In the genomic region with DNA sequence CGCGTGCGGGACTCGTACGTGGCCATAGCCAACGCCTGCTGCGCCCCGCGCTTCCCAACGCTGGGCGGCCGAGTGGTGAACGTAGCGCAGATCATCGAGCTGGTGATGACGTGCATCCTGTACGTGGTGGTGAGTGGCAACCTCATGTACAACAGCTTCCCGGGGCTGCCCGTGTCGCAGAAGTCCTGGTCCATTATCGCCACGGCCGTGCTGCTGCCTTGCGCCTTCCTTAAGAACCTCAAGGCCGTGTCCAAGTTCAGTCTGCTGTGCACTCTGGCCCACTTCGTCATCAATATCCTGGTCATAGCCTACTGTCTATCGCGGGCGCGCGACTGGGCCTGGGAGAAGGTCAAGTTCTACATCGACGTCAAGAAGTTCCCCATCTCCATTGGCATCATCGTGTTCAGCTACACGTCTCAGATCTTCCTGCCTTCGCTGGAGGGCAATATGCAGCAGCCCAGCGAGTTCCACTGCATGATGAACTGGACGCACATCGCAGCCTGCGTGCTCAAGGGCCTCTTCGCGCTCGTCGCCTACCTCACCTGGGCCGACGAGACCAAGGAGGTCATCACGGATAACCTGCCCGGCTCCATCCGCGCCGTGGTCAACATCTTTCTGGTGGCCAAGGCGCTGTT, we compare ENCODE assay signal across 11 cellular contexts. TPM values are rescaled to one million over a fixed set of nuclear protein-coding genes. Genes with fewer than 3 reads are reported as not detected.
A peak's percentile ranks its signal among the peaks of the same experiment; 100 is the strongest.
DNase-seq lines count a peak whose midpoint lies in the region; ATAC-seq and TF ChIP-seq lines count a peak whose summit lies in the region.
"Had no signal": no experiment of that assay in that cellular context is flagged by ENCODE, and none has a peak within 500 bp of the region (broad histone marks: within the 10 kb centered on the region; RNA-seq: fewer than 3 reads in every experiment).

No MANE protein-coding gene starts in this region.

- in situ Hi-C loops in IMR-90 (cut with MboI; ENCODE audit: low sequenced_read_pairs) = loop anchor here (25.0 kb wide), 2 partner anchors 110 to 265 kb away; partner anchors contain the start of gene RALGAPB

- H2AK9ac ChIP-seq in IMR-90 (replicated peaks; ENCODE audit: low read depth, low read length, poor library complexity) = no peak overlapping the region

- peaks cover 8% of the 10 kb centered on the region for H3F3A ChIP-seq in neural cell (ENCODE audit: insufficient read depth, low read length, poor library complexity, severe bottlenecking)

- H3K27me3 ChIP-seq in IMR-90 (ENCODE audit: control insufficient read depth, insufficient read depth, low read length) (peaks cover 89% of the 10 kb centered on the region), neural cell (ENCODE audit: insufficient read depth, low read depth, low read length) (peaks cover 47% of the 10 kb centered on the region)

- H3K9me2 ChIP-seq in neural cell (ENCODE audit: insufficient read depth, low read length) = no peaks in the 10 kb centered on the region

- no peak overlapping the region for H2BK15ac ChIP-seq in IMR-90 (ENCODE audit: low read depth, low read length)

- no peak overlapping the region for H2BK5ac ChIP-seq in IMR-90 (ENCODE audit: low read depth, low read length, poor library complexity, severe bottlenecking)

- no peak overlapping the region for H2BK120ac ChIP-seq in IMR-90 (ENCODE audit: low read depth, low read length)

- H3K27ac Mint-ChIP-seq in chondrocyte (ENCODE audit: unreplicated experiment) = no peak overlapping the region
- H3K27ac Mint-ChIP-seq: HFFc6 had no signal

- intact Hi-C loops in IMR-90 (cut with micrococcal nuclease) = no loop called here

- H3K18ac ChIP-seq in IMR-90 (ENCODE audit: low read depth, low read length) = no peak overlapping the region

- H3K4me2 ChIP-seq in IMR-90 (ENCODE audit: low read depth, low read length) (no peak overlapping the region), neural cell (ENCODE audit: low read length) (peak overlapping the region; percentile 94)

- no peak overlapping the region for H3K4me3 Mint-ChIP-seq in chondrocyte (ENCODE audit: unreplicated experiment)
- H3K4me3 Mint-ChIP-seq: HFFc6 had no signal

- TF ChIP-seq POLR2A in IMR-90 (IDR thresholded peaks at IDR 0.05; ENCODE audit: low read depth, low read length) = no peak

- no peak overlapping the region for H3K4ac ChIP-seq in IMR-90 (ENCODE audit: low read depth, low read length)

- H3K4me1 ChIP-seq in IMR-90 (ENCODE audit: control insufficient read depth, insufficient read depth, low read length) = no peaks in the 10 kb centered on the region; the same call in 1 of the 2 replicates

- CTCF ChIA-PET in IMR-90 (lab: Yijun Ruan, JAX) = no interaction called here

- no TSS peak for BruUV-seq in IMR-90 (replicated peaks; lab: Mats Ljungman, UMichigan)

- H3K23ac ChIP-seq in IMR-90 (ENCODE audit: low read depth, low read length) = no peak overlapping the region

- no peak overlapping the region for H4K91ac ChIP-seq in IMR-90 (ENCODE audit: insufficient read depth, low read depth, low read length)

- H2AK5ac ChIP-seq in IMR-90 (ENCODE audit: low read depth, low read length) = no peak overlapping the region

- H3K4me3 ChIP-seq in IMR-90 (ENCODE audit: insufficient read depth, low read depth, low read length) = no peak overlapping the region
- H3K4me3 ChIP-seq in neural cell (ENCODE audit: low read length) = peak overlapping the region; percentile 99

- H3K36me3 ChIP-seq in IMR-90 (ENCODE audit: control insufficient read depth, insufficient read depth, low read length) (no peaks in the 10 kb centered on the region), neural cell (ENCODE audit: insufficient read depth, low read length) (no peaks in the 10 kb centered on the region)

- TF ChIP-seq CTCF in IMR-90 (conservative IDR thresholded peaks at IDR 0.05; ENCODE audit: low read depth, low read length) = no peak
- TF ChIP-seq CTCF in chondrocyte (IDR thresholded peaks at IDR 0.05) = peak; percentile 12
- TF ChIP-seq CTCF in neural cell (IDR thresholded peaks at IDR 0.05; ENCODE audit: poor library complexity, severe bottlenecking) = no peak

- DNase-seq in Daoy (ENCODE audit: low read depth) (peak; percentile 7), IMR-90 (no peak), chondrocyte (ENCODE audit: low spot score) (no peak), amygdala (lab: John Stamatoyannopoulos, UW) (no peak)
- DNase-seq: cerebellar nuclear complex, HFFc6, PC-3 had no signal

- dilution Hi-C loops in IMR-90 (cut with HindIII; ENCODE audit: low sequenced_read_pairs, unreplicated experiment) = no loop called here

- H4K20me1 ChIP-seq in IMR-90 (ENCODE audit: insufficient read depth, low read length) (peaks cover 12% of the 10 kb centered on the region), neural cell (ENCODE audit: insufficient read depth) (no peaks in the 10 kb centered on the region)

- H4K8ac ChIP-seq in IMR-90 (ENCODE audit: low read depth in 2 of 2, low read length in 2 of 2) = no peak overlapping the region

- H4K5ac ChIP-seq in IMR-90 (ENCODE audit: low read depth, low read length) = no peak overlapping the region

- H3K9ac ChIP-seq in IMR-90 (ENCODE audit: low read depth, low read length) = no peak overlapping the region
- H3K9ac ChIP-seq in neural cell (ENCODE audit: low read length) = peak overlapping the region; percentile 100

- H2AFZ ChIP-seq in IMR-90 (replicated peaks; ENCODE audit: low read length, poor library complexity) = peak overlapping the region; percentile 61
- no peak overlapping the region for H2AFZ ChIP-seq in neural cell (ENCODE audit: low read depth, low read length)

- no peaks in the 10 kb centered on the region for H3K79me1 ChIP-seq in IMR-90 (ENCODE audit: low read depth in 1 of 2, low read length in 2 of 2)

- H3K9me3 ChIP-seq in IMR-90 (ENCODE audit: control insufficient read depth, insufficient read depth, low read length) (peaks cover 10% of the 10 kb centered on the region; the same call in 1 of the 2 replicates), neural cell (ENCODE audit: low read length) (no peaks in the 10 kb centered on the region)

- peaks cover 86% of the 10 kb centered on the region for H3K27me3 Mint-ChIP-seq in chondrocyte (ENCODE audit: low read depth)

- no peak for TF ChIP-seq RAD21 in IMR-90 (IDR thresholded peaks at IDR 0.05; ENCODE audit: low read length)
- TF ChIP-seq RAD21 in neural cell (conservative IDR thresholded peaks at IDR 0.05) = no peak

- no peak for TF ChIP-seq EP300 in neural cell (conservative IDR thresholded peaks at IDR 0.05; ENCODE audit: poor library complexity, severe bottlenecking)

- WGBS in IMR-90 (ENCODE audit: extremely low coverage in 2 of 2, insufficient read length in 1 of 2), 2 experiments = 7% methylated on average over 50 of the region's 52 CpGs; no CpG with 5 or more reads in 1 of the 2 experiments

- ATAC-seq in IMR-90 (ENCODE audit: low read depth) (no peak), GM18868 (IDR thresholded peaks at IDR 0.05; ENCODE audit: unreplicated experiment) (no peak), GM21390 (IDR thresholded peaks at IDR 0.05; ENCODE audit: unreplicated experiment) (no peak)
- ATAC-seq: PC-3 had no signal

- H3K27ac ChIP-seq in IMR-90 (ENCODE audit: insufficient read depth, low read length) (no peak overlapping the region), neural cell (ENCODE audit: low read length) (peak overlapping the region; percentile 99)

- H3K4me1 Mint-ChIP-seq in chondrocyte (ENCODE audit: low read depth) = peaks cover 31% of the 10 kb centered on the region

- H3K9me1 ChIP-seq in IMR-90 (ENCODE audit: insufficient read depth, low read length) = no peaks in the 10 kb centered on the region; the same call in 1 of the 2 replicates

- POLR2A ChIA-PET in IMR-90 (lab: Charles Lee; ENCODE audit: unreplicated experiment) = no interaction called here

- H3K14ac ChIP-seq in IMR-90 (replicated peaks; ENCODE audit: low read depth, low read length) = no peak overlapping the region

- peaks cover 13% of the 10 kb centered on the region for H3K36me3 Mint-ChIP-seq in chondrocyte (ENCODE audit: low read depth)

- H2BK20ac ChIP-seq in IMR-90 (ENCODE audit: low read depth, low read length) = no peak overlapping the region

- no peaks in the 10 kb centered on the region for H3K9me3 Mint-ChIP-seq in chondrocyte (ENCODE audit: low read depth)

- H3K79me2 ChIP-seq in neural cell (replicated peaks; ENCODE audit: insufficient read depth, low read length) = peaks cover 84% of the 10 kb centered on the region

- no peak overlapping the region for H3K56ac ChIP-seq in IMR-90 (ENCODE audit: extremely low read depth, insufficient read depth, low read length)

TF ChIP-seq in IMR-90, 13 proteins besides CTCF, POLR2A, EP300 and RAD21:
- TF ChIP-seq SMC3 (IDR thresholded peaks at IDR 0.05; ENCODE audit: low read depth, low read length) = no peak

TF ChIP-seq in neural cell, 6 proteins besides CTCF, POLR2A, EP300 and RAD21 (continues in another document):
- TF ChIP-seq TAF1 (IDR thresholded peaks at IDR 0.05; ENCODE audit: low read depth) (no peak), MXI1 (conservative IDR thresholded peaks at IDR 0.05; ENCODE audit: poor library complexity, severe bottlenecking) (no peak), POLR2AphosphoS5 (IDR thresholded peaks at IDR 0.05) (no peak), EZH2 (IDR thresholded peaks at IDR 0.05; ENCODE audit: borderline replicate concordance, insufficient read depth, low read length, poor library complexity, severe bottlenecking) (no peak)

RNA-seq across cellular contexts. Expression of gene SLC32A1, which starts 3.4 kb away (rescaled TPM):
- not detected in 2 replicates for total RNA-seq in Daoy (2014; rRNA removed; shearing (Covaris generic))
- total RNA-seq in IMR-90 (2012; rRNA removed) (not detected in 2 replicates), chondrocyte (not detected in 3 replicates)
- polyA plus RNA-seq in IMR-90 (2012; rRNA removed) (not detected in 2 replicates), neural cell (36.2 and 40.0 TPM in 2 replicates)
- not detected in 2 replicates for polyA plus RNA-seq in IMR-90 (2012; cell fraction: cytosol; rRNA removed)
- polyA plus RNA-seq in IMR-90 (2012; cell fraction: nucleus; rRNA removed; ENCODE audit: low replicate concordance) = not detected in 2 replicates
- 48.9 and 62.8 TPM in 2 replicates for polyA minus RNA-seq in neural cell
- total RNA-seq: HFFc6; PC-3; T-helper 2 cell treated with Interferon-gamma antibody and Interleukin-4, amounts not matched to agents 100 ng/mL and 5 ng/mL, for 36 hours had no signal

RNA-seq across cellular contexts. Expression of gene ACTR5, which starts 20.5 kb away (rescaled TPM):
- total RNA-seq in Daoy (2014; rRNA removed; shearing (Covaris generic)) = 13.3 and 14.9 TPM in 2 replicates
- total RNA-seq in IMR-90 (2012; rRNA removed) = 5.3 and 6.6 TPM in 2 replicates
- polyA plus RNA-seq in IMR-90 (2012; rRNA removed) = 5.9 and 6.2 TPM in 2 replicates
- polyA plus RNA-seq in IMR-90 (2012; cell fraction: cytosol; rRNA removed) = 4.1 and 4.2 TPM in 2 replicates
- polyA plus RNA-seq in IMR-90 (2012; cell fraction: nucleus; rRNA removed; ENCODE audit: low replicate concordance) = 17.4 and 19.0 TPM in 2 replicates
- 4.1 to 5.2 TPM (median 4.9 TPM) in 3 replicates for total RNA-seq in chondrocyte
- 23.3 and 24.5 TPM in 2 replicates for polyA plus RNA-seq in neural cell
- polyA minus RNA-seq in neural cell = 17.0 and 17.8 TPM in 2 replicates
